8 cellular contexts compared by ENCODE assay signal in the genomic region with DNA sequence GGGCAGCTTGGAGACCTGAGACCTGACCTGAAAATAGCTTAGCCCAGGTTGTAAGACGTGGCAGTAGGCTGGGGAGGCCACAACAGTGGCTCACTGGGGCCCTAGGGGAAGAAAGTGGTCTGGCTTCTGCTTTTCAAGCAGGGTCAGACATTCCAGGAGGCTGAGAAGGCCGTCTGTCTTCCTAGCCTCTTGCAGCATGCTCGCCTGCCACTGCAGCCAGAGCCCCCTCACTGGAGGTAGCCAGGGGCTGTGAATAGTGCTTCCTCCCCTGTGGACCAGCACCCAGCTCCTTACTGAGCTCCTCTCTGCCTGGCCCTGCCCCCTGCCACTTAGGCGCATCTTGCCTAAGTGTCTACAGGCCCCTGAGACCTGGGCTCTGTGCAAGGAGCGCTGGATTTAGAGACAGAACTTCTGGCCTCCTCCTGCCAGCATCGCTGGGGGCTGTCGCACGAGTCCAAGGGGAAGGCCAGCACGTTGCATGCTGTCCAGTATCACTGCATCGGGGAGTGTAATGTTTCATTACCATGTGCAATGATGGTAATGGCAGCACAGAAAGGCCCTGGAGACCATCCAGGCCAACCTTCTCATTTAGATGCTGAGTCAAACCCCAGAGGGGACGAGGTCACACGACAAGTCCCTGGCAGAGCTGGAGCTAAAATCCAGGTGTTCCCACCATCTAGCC. TPM values are rescaled to one million over a fixed set of nuclear protein-coding genes. Genes with fewer than 3 reads are reported as not detected.
DNase-seq lines count a peak whose midpoint lies in the region; TF ChIP-seq lines count a peak whose summit lies in the region.

No MANE protein-coding gene starts in this region.

- peak overlapping the region; percentile 27 for H4K8ac ChIP-seq in trophoblast cell (ENCODE audit: low read depth, low read length)

- H3K27me3 Mint-ChIP-seq in CD14-positive monocyte (ENCODE audit: low read depth in 3 of 3): peaks cover 0 to 8% (median 2%) of the 10 kb centered on the region in 3 donors
- H3K27me3 Mint-ChIP-seq in activated CD4-positive, alpha-beta memory T cell treated with anti-CD3 and anti-CD28 coated beads, Interleukin-2, amount 10 ng/mL, durations not matched to agents 7 days and 5 days: no peaks in the 10 kb centered on the region

- H2BK5ac ChIP-seq in trophoblast cell (ENCODE audit: low read depth, low read length, poor library complexity): peak overlapping the region; percentile 10

- H4K91ac ChIP-seq in trophoblast cell (ENCODE audit: low read depth, low read length): peak overlapping the region; percentile 67

- POLR2A ChIA-PET in OCI-LY7 (lab: Charles Lee): interaction anchor here (0.5 to 0.8 kb wide), 3 partner anchors 10 to 17 kb away, joined by 3 read pairs; no protein-coding TSS in a partner anchor
- POLR2A ChIA-PET in activated CD4-positive, alpha-beta memory T cell treated with anti-CD3 and anti-CD28 coated beads, Interleukin-2, amount 10 ng/mL, durations not matched to agents 7 days and 5 days (lab: Charles Lee): no interaction called here

- H3K27me3 ChIP-seq in esophagus squamous epithelium: no peaks in the 10 kb centered on the region
- no peaks in the 10 kb centered on the region for H3K27me3 ChIP-seq in trophoblast cell (ENCODE audit: insufficient read depth, low read length)

- WGBS in esophagus squamous epithelium, 2 donors: 20 to 59% methylated on average over 1 to 5 of the region's 12 CpGs
- WGBS in trophoblast cell (ENCODE audit: extremely low coverage, insufficient coverage, insufficient read length): no CpG with 5 or more reads among the region's 12 CpGs

- no peak for TF ChIP-seq POLR2A in esophagus squamous epithelium (IDR thresholded peaks at IDR 0.05)

- H3K79me1 ChIP-seq in trophoblast cell (ENCODE audit: low read length): peaks cover 30% of the 10 kb centered on the region

- BruUV-seq in OCI-LY7 (replicated peaks; lab: Mats Ljungman, UMichigan): no TSS peak

- CTCF ChIA-PET in OCI-LY7 (lab: Charles Lee; ENCODE audit: unreplicated experiment): interaction anchor here (0.5 to 1.1 kb wide), 3 partner anchors 17 to 83 kb away, joined by 3 read pairs; no protein-coding TSS in a partner anchor
- CTCF ChIA-PET in activated CD4-positive, alpha-beta memory T cell treated with anti-CD3 and anti-CD28 coated beads, Interleukin-2, amount 10 ng/mL, durations not matched to agents 7 days and 5 days (lab: Charles Lee): no interaction called here

- H3K9me3 ChIP-seq in OCI-LY7 (ENCODE audit: low read length): no peaks in the 10 kb centered on the region
- H3K9me3 ChIP-seq in esophagus squamous epithelium: no peaks in the 10 kb centered on the region
- H3K9me3 ChIP-seq in trophoblast cell (ENCODE audit: insufficient read depth, low read depth, low read length): no peaks in the 10 kb centered on the region

- no peak overlapping the region for H3K27ac ChIP-seq in OCI-LY7 (ENCODE audit: low read depth, low read length, poor library complexity, severe bottlenecking)
- peak overlapping the region; percentile 66 to 100 (median 95) for H3K27ac ChIP-seq in esophagus squamous epithelium
- H3K27ac ChIP-seq in trophoblast cell (ENCODE audit: low read depth, low read length): peak overlapping the region; percentile 94

- H3K9me2 ChIP-seq in OCI-LY7 (ENCODE audit: insufficient read depth, low read length): no peaks in the 10 kb centered on the region

- no peak overlapping the region for H3K23ac ChIP-seq in trophoblast cell (ENCODE audit: low read length)

- TF ChIP-seq CTCF in CD14-positive monocyte (IDR thresholded peaks at IDR 0.05) (no peak), OCI-LY7 (conservative IDR thresholded peaks at IDR 0.05; ENCODE audit: low read length) (no peak), esophagus squamous epithelium (IDR thresholded peaks at IDR 0.05) (no peak)

- H3K4ac ChIP-seq in trophoblast cell (ENCODE audit: low read depth, low read length): peak overlapping the region; percentile 80

- H4K20me1 ChIP-seq in OCI-LY7 (ENCODE audit: insufficient read depth, low read length): peaks cover 5% of the 10 kb centered on the region; the same call in 1 of the 2 replicates

- peak overlapping the region; percentile 81 for H3K18ac ChIP-seq in trophoblast cell (ENCODE audit: low read length)

- no peaks in the 10 kb centered on the region for H3K79me2 ChIP-seq in OCI-LY7 (ENCODE audit: insufficient read depth, low read depth, low read length)
- peaks cover 67% of the 10 kb centered on the region for H3K79me2 ChIP-seq in trophoblast cell (ENCODE audit: control insufficient read depth, insufficient read depth, low read length, poor library complexity)

- H2AFZ ChIP-seq in OCI-LY7 (ENCODE audit: low read length): no peak overlapping the region
- peak overlapping the region; percentile 19 for H2AFZ ChIP-seq in trophoblast cell (ENCODE audit: insufficient read depth, low read length, poor library complexity)

- 0 out of 2 replicates have a peak overlapping the region, but pooled peaks have one; percentile 16 for H3K4me2 ChIP-seq in OCI-LY7 (ENCODE audit: low read length)
- H3K4me2 ChIP-seq in trophoblast cell (ENCODE audit: low read length): peak overlapping the region; percentile 27

- intact Hi-C loops in CD14-positive monocyte (cut with micrococcal nuclease): loop anchor here (5.0 to 10.0 kb wide), 3 partner anchors 71 to 109 kb away; no protein-coding TSS in a partner anchor
- intact Hi-C loops in OCI-LY7 (cut with micrococcal nuclease; ENCODE audit: unreplicated experiment): no loop called here
- intact Hi-C loops in esophagus squamous epithelium (cut with DNase I): no loop called here

- H3K4me3 ChIP-seq in OCI-LY7 (ENCODE audit: low read depth, low read length, poor library complexity, severe bottlenecking) (no peak overlapping the region), esophagus squamous epithelium (no peak overlapping the region), trophoblast cell (ENCODE audit: low read depth, low read length) (no peak overlapping the region)

- peaks cover 14 to 25% of the 10 kb centered on the region in 2 donors for H3K36me3 Mint-ChIP-seq in CD14-positive monocyte
- H3K36me3 Mint-ChIP-seq in activated CD4-positive, alpha-beta memory T cell treated with anti-CD3 and anti-CD28 coated beads, Interleukin-2, amount 10 ng/mL, durations not matched to agents 7 days and 5 days (ENCODE audit: low read depth): no peaks in the 10 kb centered on the region

- H3K36me3 ChIP-seq in OCI-LY7 (ENCODE audit: insufficient read depth, low read length) (no peaks in the 10 kb centered on the region), esophagus squamous epithelium (no peaks in the 10 kb centered on the region), trophoblast cell (ENCODE audit: control insufficient read depth in 1 of 2, insufficient read depth in 2 of 2, low read length in 2 of 2) (peaks cover 3 to 16% of the 10 kb centered on the region in 2 experiments)

- peaks cover 83% of the 10 kb centered on the region for H3K4me1 ChIP-seq in OCI-LY7 (ENCODE audit: insufficient read depth, low read length, poor library complexity, severe bottlenecking)
- H3K4me1 ChIP-seq in esophagus squamous epithelium: peaks cover 83 to 100% (median 93%) of the 10 kb centered on the region in 3 donors
- H3K4me1 ChIP-seq in trophoblast cell (ENCODE audit: control insufficient read depth in 1 of 2, insufficient read depth in 2 of 2, low read length in 2 of 2): peaks cover 65 to 67% of the 10 kb centered on the region in 2 experiments

- H4K12ac ChIP-seq in trophoblast cell (ENCODE audit: low read depth, low read length): no peak overlapping the region

- H2AK5ac ChIP-seq in trophoblast cell (ENCODE audit: low read length): peak overlapping the region; percentile 40

- peak overlapping the region; percentile 47 to 76 for H3K4me3 Mint-ChIP-seq in CD14-positive monocyte
- H3K4me3 Mint-ChIP-seq in activated CD4-positive, alpha-beta memory T cell treated with anti-CD3 and anti-CD28 coated beads, Interleukin-2, amount 10 ng/mL, durations not matched to agents 7 days and 5 days: no peak overlapping the region

- H2BK120ac ChIP-seq in trophoblast cell (ENCODE audit: insufficient read depth, low read length, poor library complexity): peak overlapping the region; percentile 40

- H2BK12ac ChIP-seq in trophoblast cell (ENCODE audit: low read length): peak overlapping the region; percentile 50

- peak overlapping the region; percentile 58 to 100 (median 86) for H3K27ac Mint-ChIP-seq in CD14-positive monocyte
- no peak overlapping the region for H3K27ac Mint-ChIP-seq in activated CD4-positive, alpha-beta memory T cell treated with anti-CD3 and anti-CD28 coated beads, Interleukin-2, amount 10 ng/mL, durations not matched to agents 7 days and 5 days

- peaks cover 97% of the 10 kb centered on the region for H3K4me1 Mint-ChIP-seq in CD14-positive monocyte
- H3K4me1 Mint-ChIP-seq in activated CD4-positive, alpha-beta memory T cell treated with anti-CD3 and anti-CD28 coated beads, Interleukin-2, amount 10 ng/mL, durations not matched to agents 7 days and 5 days: peaks cover 23% of the 10 kb centered on the region

- peaks cover 0 to 3% (median 0%) of the 10 kb centered on the region in 7 donors for H3K9me3 Mint-ChIP-seq in CD14-positive monocyte
- H3K9me3 Mint-ChIP-seq in activated CD4-positive, alpha-beta memory T cell treated with anti-CD3 and anti-CD28 coated beads, Interleukin-2, amount 10 ng/mL, durations not matched to agents 7 days and 5 days: no peaks in the 10 kb centered on the region

- DNase-seq in CD14-positive monocyte (ENCODE audit: low spot score): no peak
- DNase-seq in OCI-LY7 (ENCODE audit: low spot score): no peak
- no peak for DNase-seq in esophagus squamous epithelium (lab: John Stamatoyannopoulos, UW)
- peak in 1 of 2 donors; percentile 20 for DNase-seq in trophoblast cell
- DNase-seq in iPS-NIHi7 (ENCODE audit: extremely low spot score): no peak
- DNase-seq in NCI-H2227 treated with DMSO at 0.1 percent for 48 hours (lab: John Stamatoyannopoulos, UW): no peak
- no peak for DNase-seq in activated CD4-positive, alpha-beta memory T cell treated with anti-CD3 and anti-CD28 coated beads, Interleukin-2, amount 10 ng/mL, durations not matched to agents 7 days and 5 days
- no peak for DNase-seq in GM19240 (ENCODE audit: insufficient read length, low spot score)

- H3K14ac ChIP-seq in trophoblast cell (ENCODE audit: low read length): peak overlapping the region; percentile 60

- H3K9ac ChIP-seq in trophoblast cell (ENCODE audit: low read length): no peak overlapping the region

RNA-seq across cellular contexts. Expression of gene ZMIZ1, which starts 12.7 kb away (rescaled TPM):
- polyA plus RNA-seq in CD14-positive monocyte: 1 to 10 TPM; 3.3 to 8.9 TPM
- 18.9 and 20.4 TPM in 2 replicates for total RNA-seq in OCI-LY7 (2014; rRNA removed; shearing (Covaris generic))
- total RNA-seq in OCI-LY7 (2022) (58.3 and 66.9 TPM in 2 replicates), esophagus squamous epithelium (10 to 100 TPM; 28.2 to 79.5 (median 40.4) TPM)
- polyA plus RNA-seq in trophoblast cell (2013): 52.4 and 54.3 TPM in 2 replicates
- total RNA-seq in activated CD4-positive, alpha-beta memory T cell treated with anti-CD3 and anti-CD28 coated beads, Interleukin-2, amount 10 ng/mL, durations not matched to agents 7 days and 5 days: 10 to 100 TPM; 46.9 to 47.0 TPM

Comparison
In these comparisons a context has a peak if more than half of its experiments do, and no peak if none do; other contexts are left out.
1. intact Hi-C loops: an anchor here in CD14-positive monocyte (5.0 to 10.0 kb wide); none called in OCI-LY7 and esophagus squamous epithelium.